ENCODE assay signal across 11 cellular contexts in the genomic region with DNA sequence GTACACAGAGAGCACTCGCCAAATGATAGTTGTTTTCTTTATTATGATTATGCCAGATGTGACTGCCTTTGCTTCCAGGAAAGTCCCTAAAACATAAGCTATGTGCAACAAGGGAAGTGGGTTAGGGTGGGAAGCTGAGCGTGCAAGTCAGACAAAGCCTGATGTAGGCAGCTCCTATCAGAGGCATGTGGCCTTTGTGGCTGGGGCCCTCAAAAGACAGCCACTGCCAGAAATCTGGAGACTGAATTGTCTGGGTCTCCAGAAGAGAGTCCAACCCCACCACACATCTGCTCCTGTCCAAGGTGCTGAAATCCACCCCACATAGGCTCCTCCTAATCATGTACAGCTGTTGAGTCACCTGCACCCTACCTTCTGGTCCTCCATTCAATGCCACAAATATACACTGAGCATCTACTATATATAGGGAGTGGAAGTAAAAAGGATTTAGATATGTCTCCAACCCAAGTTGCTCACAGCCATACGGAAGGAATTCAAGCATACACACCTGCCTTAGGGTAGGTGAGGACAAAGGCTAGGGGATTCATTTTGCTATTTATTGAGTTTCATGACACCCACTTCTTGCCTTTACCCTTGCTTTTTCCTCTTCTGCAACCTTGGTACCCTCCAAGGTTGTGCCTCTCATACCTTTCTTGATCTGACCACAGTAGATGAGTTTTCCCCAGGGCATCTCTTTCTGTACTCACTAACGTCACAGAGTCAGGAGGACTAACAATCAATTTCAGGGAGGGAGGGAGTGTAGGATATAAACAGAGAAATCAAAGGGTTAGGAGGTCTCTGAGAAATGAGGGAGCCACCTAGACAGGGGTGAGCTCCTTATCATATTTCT. TPM values are rescaled to one million over a fixed set of nuclear protein-coding genes. Genes with fewer than 3 reads are reported as not detected.
A peak's percentile ranks its signal among the peaks of the same experiment; 100 is the strongest.
DNase-seq lines count a peak whose midpoint lies in the region; ATAC-seq and TF ChIP-seq lines count a peak whose summit lies in the region.
"Had no signal": no experiment of that assay in that cellular context is flagged by ENCODE, and none has a peak within 500 bp of the region (broad histone marks: within the 10 kb centered on the region; RNA-seq: fewer than 3 reads in every experiment).

No MANE protein-coding gene starts in this region.

- H3K79me2 ChIP-seq in DND-41 (ENCODE audit: insufficient read depth, low read length) (no peaks in the 10 kb centered on the region), KMS-11 (ENCODE audit: insufficient read depth, low read depth) (no peaks in the 10 kb centered on the region)

- H3K27me3 ChIP-seq in DND-41 (ENCODE audit: insufficient read depth, low read length, poor library complexity) (no peaks in the 10 kb centered on the region), KMS-11 (ENCODE audit: insufficient read depth, low read depth) (peaks cover 3% of the 10 kb centered on the region; the same call in 1 of the 2 replicates), tibial nerve (peaks cover 0 to 3% of the 10 kb centered on the region in 2 donors)

- H3K36me3 ChIP-seq in DND-41 (ENCODE audit: insufficient read depth, low read length) (no peaks in the 10 kb centered on the region), KMS-11 (ENCODE audit: insufficient read depth) (no peaks in the 10 kb centered on the region), tibial nerve (no peaks in the 10 kb centered on the region)

- H3K27ac ChIP-seq in DND-41 (ENCODE audit: low read length) = no peak overlapping the region
- no peak overlapping the region for H3K27ac ChIP-seq in KMS-11
- H3K27ac ChIP-seq in tibial nerve = no peak overlapping the region

- no peak for TF ChIP-seq CTCF in DND-41 (IDR thresholded peaks at IDR 0.05; ENCODE audit: borderline replicate concordance, extremely low read depth, low read length, poor library complexity, severe bottlenecking)
- TF ChIP-seq CTCF in KMS-11 (conservative IDR thresholded peaks at IDR 0.05; ENCODE audit: low read depth, low read length) = no peak
- no peak for TF ChIP-seq CTCF in tibial nerve (IDR thresholded peaks at IDR 0.05)

- 44 to 45% methylated on average over 4 of the region's 4 CpGs for WGBS in tibial nerve, 2 donors

- H2AFZ ChIP-seq in DND-41 (ENCODE audit: low read depth, low read length) = no peak overlapping the region
- H2AFZ ChIP-seq in KMS-11 (ENCODE audit: low read depth) = no peak overlapping the region

- peaks cover 12% of the 10 kb centered on the region for H3K27me3 Mint-ChIP-seq in activated T-helper 1 cell treated with anti-CD3 and anti-CD28 coated beads, Interleukin-12 subunit alpha, Interleukin-12 subunit beta, Interleukin-2, Interleukin-4 antibody, amounts not matched to agents 30 ng/mL and 10 ng/mL and 1 ng/mL, durations not matched to agents 14 hours and 24 hours and 36 hours (ENCODE audit: insufficient read depth)
- peaks cover 15% of the 10 kb centered on the region for H3K27me3 Mint-ChIP-seq in activated naive CD8-positive, alpha-beta T cell treated with anti-CD3 and anti-CD28 coated beads, Interleukin-2, amount 50 U/mL, for 24 hours

- no peaks in the 10 kb centered on the region for H3K9me3 ChIP-seq in DND-41 (ENCODE audit: insufficient read depth, low read length, severe bottlenecking)
- no peaks in the 10 kb centered on the region for H3K9me3 ChIP-seq in tibial nerve

- ATAC-seq in DND-41 (ENCODE audit: insufficient read depth, low read depth) = peak; percentile 86
- no peak for ATAC-seq in activated naive CD8-positive, alpha-beta T cell treated with anti-CD3 and anti-CD28 coated beads, Interleukin-2, amount 50 U/mL, for 24 hours
- no peak for ATAC-seq in HG02885 (IDR thresholded peaks at IDR 0.05; ENCODE audit: poor library complexity, unreplicated experiment)
- ATAC-seq: activated naive CD4-positive, alpha-beta T cell treated with anti-CD3 and anti-CD28 coated beads, Interleukin-2, amount 50 U/mL, for 72 hours; sciatic nerve had no signal

- H3K4me2 ChIP-seq in DND-41 (ENCODE audit: insufficient read depth, low read length) = no peak overlapping the region
- peak overlapping the region; percentile 26; the same call in 1 of the 2 replicates for H3K4me2 ChIP-seq in KMS-11

- H3K4me1 ChIP-seq in DND-41 (ENCODE audit: insufficient read depth, low read length) = no peaks in the 10 kb centered on the region
- H3K4me1 ChIP-seq in KMS-11 (ENCODE audit: low read depth, poor library complexity, severe bottlenecking) = peaks cover 14% of the 10 kb centered on the region
- H3K4me1 ChIP-seq in tibial nerve = no peaks in the 10 kb centered on the region

- no peak overlapping the region for H3K9ac ChIP-seq in DND-41 (ENCODE audit: low read depth, low read length)
- no peak overlapping the region for H3K9ac ChIP-seq in KMS-11

- 0 out of 2 replicates have a peak, but pooled peaks cover 3% of the 10 kb centered on the region for H4K20me1 ChIP-seq in DND-41 (ENCODE audit: insufficient read depth, low read length)
- H4K20me1 ChIP-seq in KMS-11 (ENCODE audit: insufficient read depth) = no peaks in the 10 kb centered on the region

- no peak overlapping the region for H3K4me3 Mint-ChIP-seq in activated T-helper 1 cell treated with anti-CD3 and anti-CD28 coated beads, Interleukin-12 subunit alpha, Interleukin-12 subunit beta, Interleukin-2, Interleukin-4 antibody, amounts not matched to agents 30 ng/mL and 10 ng/mL and 1 ng/mL, durations not matched to agents 14 hours and 24 hours and 36 hours
- H3K4me3 Mint-ChIP-seq in activated naive CD8-positive, alpha-beta T cell treated with anti-CD3 and anti-CD28 coated beads, Interleukin-2, amount 50 U/mL, for 24 hours = no peak overlapping the region

- DNase-seq in DND-41 (peak; percentile 67), left kidney (ENCODE audit: low read depth, low spot score) (peak; percentile 85), COLO668 (lab: John Stamatoyannopoulos, UW; ENCODE audit: unreplicated experiment) (no peak), tibial nerve (ENCODE audit: low spot score in 2 of 2) (no peak)
- DNase-seq in activated T-helper 1 cell treated with anti-CD3 and anti-CD28 coated beads, Interleukin-12 subunit alpha, Interleukin-12 subunit beta, Interleukin-2, Interleukin-4 antibody, amounts not matched to agents 30 ng/mL and 10 ng/mL and 1 ng/mL, durations not matched to agents 14 hours and 24 hours and 36 hours (ENCODE audit: low spot score) = peak; percentile 53
- no peak for DNase-seq in activated naive CD8-positive, alpha-beta T cell treated with anti-CD3 and anti-CD28 coated beads, Interleukin-2, amount 50 U/mL, for 24 hours
- DNase-seq: T1000 had no signal

- no peaks in the 10 kb centered on the region for H3K36me3 Mint-ChIP-seq in activated T-helper 1 cell treated with anti-CD3 and anti-CD28 coated beads, Interleukin-12 subunit alpha, Interleukin-12 subunit beta, Interleukin-2, Interleukin-4 antibody, amounts not matched to agents 30 ng/mL and 10 ng/mL and 1 ng/mL, durations not matched to agents 14 hours and 24 hours and 36 hours (ENCODE audit: low read depth)
- no peaks in the 10 kb centered on the region for H3K36me3 Mint-ChIP-seq in activated naive CD8-positive, alpha-beta T cell treated with anti-CD3 and anti-CD28 coated beads, Interleukin-2, amount 50 U/mL, for 24 hours (ENCODE audit: low read depth)

- no peak overlapping the region for H3K4me3 ChIP-seq in DND-41 (ENCODE audit: low read depth in 1 of 2, low read length in 2 of 2)
- no peak overlapping the region for H3K4me3 ChIP-seq in KMS-11 (IDR thresholded peaks at IDR 0.05; ENCODE audit: insufficient read depth, low read depth, low read length)
- H3K4me3 ChIP-seq in tibial nerve = no peak overlapping the region

- no peak for TF ChIP-seq POLR2A in tibial nerve (IDR thresholded peaks at IDR 0.05)

- TF ChIP-seq EP300 in tibial nerve (IDR thresholded peaks at IDR 0.05) = no peak

- peaks cover 17% of the 10 kb centered on the region for H3K4me1 Mint-ChIP-seq in activated T-helper 1 cell treated with anti-CD3 and anti-CD28 coated beads, Interleukin-12 subunit alpha, Interleukin-12 subunit beta, Interleukin-2, Interleukin-4 antibody, amounts not matched to agents 30 ng/mL and 10 ng/mL and 1 ng/mL, durations not matched to agents 14 hours and 24 hours and 36 hours (ENCODE audit: low read depth)
- H3K4me1 Mint-ChIP-seq in activated naive CD8-positive, alpha-beta T cell treated with anti-CD3 and anti-CD28 coated beads, Interleukin-2, amount 50 U/mL, for 24 hours = no peaks in the 10 kb centered on the region

- H3K27ac Mint-ChIP-seq in activated T-helper 1 cell treated with anti-CD3 and anti-CD28 coated beads, Interleukin-12 subunit alpha, Interleukin-12 subunit beta, Interleukin-2, Interleukin-4 antibody, amounts not matched to agents 30 ng/mL and 10 ng/mL and 1 ng/mL, durations not matched to agents 14 hours and 24 hours and 36 hours = no peak overlapping the region
- H3K27ac Mint-ChIP-seq in activated naive CD8-positive, alpha-beta T cell treated with anti-CD3 and anti-CD28 coated beads, Interleukin-2, amount 50 U/mL, for 24 hours = no peak overlapping the region
- H3K27ac Mint-ChIP-seq: activated naive CD4-positive, alpha-beta T cell treated with anti-CD3 and anti-CD28 coated beads, Interleukin-2, amount 50 U/mL, for 72 hours had no signal

- H3K9me3 Mint-ChIP-seq in activated T-helper 1 cell treated with anti-CD3 and anti-CD28 coated beads, Interleukin-12 subunit alpha, Interleukin-12 subunit beta, Interleukin-2, Interleukin-4 antibody, amounts not matched to agents 30 ng/mL and 10 ng/mL and 1 ng/mL, durations not matched to agents 14 hours and 24 hours and 36 hours = peaks cover 7% of the 10 kb centered on the region
- no peaks in the 10 kb centered on the region for H3K9me3 Mint-ChIP-seq in activated naive CD8-positive, alpha-beta T cell treated with anti-CD3 and anti-CD28 coated beads, Interleukin-2, amount 50 U/mL, for 24 hours
- H3K9me3 Mint-ChIP-seq: activated naive CD4-positive, alpha-beta T cell treated with anti-CD3 and anti-CD28 coated beads, Interleukin-2, amount 50 U/mL, for 72 hours had no signal

- intact Hi-C loops in activated T-helper 1 cell treated with anti-CD3 and anti-CD28 coated beads, Interleukin-12 subunit alpha, Interleukin-12 subunit beta, Interleukin-2, Interleukin-4 antibody, amounts not matched to agents 30 ng/mL and 10 ng/mL and 1 ng/mL, durations not matched to agents 14 hours and 24 hours and 36 hours (cut with micrococcal nuclease) = no loop called here

RNA-seq across cellular contexts. Expression of gene SEC14L3, which starts 12.4 kb away (rescaled TPM):
- not detected in 2 replicates for total RNA-seq in activated T-helper 1 cell treated with anti-CD3 and anti-CD28 coated beads, Interleukin-12 subunit alpha, Interleukin-12 subunit beta, Interleukin-2, Interleukin-4 antibody, amounts not matched to agents 30 ng/mL and 10 ng/mL and 1 ng/mL, durations not matched to agents 14 hours and 24 hours and 36 hours
- total RNA-seq in tibial nerve = not detected
- total RNA-seq: activated naive CD4-positive, alpha-beta T cell treated with anti-CD3 and anti-CD28 coated beads, Interleukin-2, amount 50 U/mL, for 72 hours; sciatic nerve had no signal

RNA-seq across cellular contexts. Expression of gene MTFP1, which starts 33.9 kb away (rescaled TPM):
- 72.0 and 72.9 TPM in 2 replicates for total RNA-seq in activated T-helper 1 cell treated with anti-CD3 and anti-CD28 coated beads, Interleukin-12 subunit alpha, Interleukin-12 subunit beta, Interleukin-2, Interleukin-4 antibody, amounts not matched to agents 30 ng/mL and 10 ng/mL and 1 ng/mL, durations not matched to agents 14 hours and 24 hours and 36 hours
- 10 to 100 TPM in 2 of 4 donors, 1 to 10 TPM in 2; 2.2 to 12.7 (median 7.3) TPM for total RNA-seq in tibial nerve

RNA-seq across cellular contexts. Expression of gene SEC14L4, which starts 46.1 kb away (rescaled TPM):
- total RNA-seq in activated T-helper 1 cell treated with anti-CD3 and anti-CD28 coated beads, Interleukin-12 subunit alpha, Interleukin-12 subunit beta, Interleukin-2, Interleukin-4 antibody, amounts not matched to agents 30 ng/mL and 10 ng/mL and 1 ng/mL, durations not matched to agents 14 hours and 24 hours and 36 hours = not detected in 2 replicates
- total RNA-seq in tibial nerve = under 1 TPM in 1 of 4 donors, not detected in 3; 0.30 TPM

Comparison
In these comparisons a context has a peak if more than half of its experiments do, and no peak if none do; other contexts are left out.
1. DNase-seq: peak in DND-41 (single experiment), activated T-helper 1 cell treated with anti-CD3 and anti-CD28 coated beads, Interleukin-12 subunit alpha, Interleukin-12 subunit beta, Interleukin-2, Interleukin-4 antibody, amounts not matched to agents 30 ng/mL and 10 ng/mL and 1 ng/mL, durations not matched to agents 14 hours and 24 hours and 36 hours (single experiment) and left kidney (single experiment); none in COLO668 (single experiment), activated naive CD8-positive, alpha-beta T cell treated with anti-CD3 and anti-CD28 coated beads, Interleukin-2, amount 50 U/mL, for 24 hours (single experiment) and tibial nerve (0 of 2).